Comparison of ENCODE assay signal across 8 cellular contexts in the genomic region with DNA sequence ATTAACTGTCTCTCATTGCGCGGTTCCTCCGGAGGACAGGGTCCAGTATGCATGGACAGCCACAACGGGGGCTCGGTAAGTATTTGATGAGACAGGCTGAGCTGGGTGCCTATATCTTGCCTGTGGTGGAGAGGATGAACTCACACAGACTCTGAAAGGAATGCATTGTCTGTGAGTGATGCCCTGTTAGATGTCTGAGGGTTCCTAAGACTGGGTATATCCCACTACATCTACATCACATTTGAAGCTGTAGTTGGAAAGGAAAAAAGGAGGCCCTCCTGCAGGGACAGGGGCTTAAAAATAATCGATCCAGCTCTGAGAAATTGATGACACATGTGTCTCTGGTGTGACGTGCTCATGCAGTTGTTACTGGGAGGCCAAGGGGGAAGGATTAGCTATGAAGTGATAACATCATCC. TPM values are rescaled to one million over a fixed set of nuclear protein-coding genes. Genes with fewer than 3 reads are reported as not detected.
DNase-seq lines count a peak whose midpoint lies in the region; ATAC-seq and TF ChIP-seq lines count a peak whose summit lies in the region.

No MANE protein-coding gene starts in this region.

- H3K36me3 Mint-ChIP-seq in activated naive CD8-positive, alpha-beta T cell, result peaks cover under 1% of the 10 kb centered on the region
- no peaks in the 10 kb centered on the region for H3K36me3 Mint-ChIP-seq in mesothelial cell of epicardium

- H3K9me3 Mint-ChIP-seq in activated naive CD8-positive, alpha-beta T cell (ENCODE audit: low read depth), result no peaks in the 10 kb centered on the region
- no peaks in the 10 kb centered on the region for H3K9me3 Mint-ChIP-seq in mesothelial cell of epicardium

- no peak overlapping the region for H3K9ac ChIP-seq in HUES6 (ENCODE audit: low read length)

- peaks cover 59% of the 10 kb centered on the region for H3K4me1 Mint-ChIP-seq in activated naive CD8-positive, alpha-beta T cell (ENCODE audit: low read depth)
- H3K4me1 Mint-ChIP-seq in mesothelial cell of epicardium, result peaks cover 41% of the 10 kb centered on the region

- peak overlapping the region; percentile 7; the same call in 1 of the 2 replicates for H3K4me3 ChIP-seq in HUES6 (ENCODE audit: low read depth, low read length)

- peak overlapping the region; percentile 90 for H3K4me3 Mint-ChIP-seq in activated naive CD8-positive, alpha-beta T cell
- peak overlapping the region; percentile 75 for H3K4me3 Mint-ChIP-seq in mesothelial cell of epicardium

- H3K27ac Mint-ChIP-seq in activated naive CD8-positive, alpha-beta T cell, result peak overlapping the region; percentile 88
- no peak overlapping the region for H3K27ac Mint-ChIP-seq in mesothelial cell of epicardium

- H3K9me3 ChIP-seq in HUES6 (ENCODE audit: control insufficient read depth, insufficient read depth, low read depth, low read length), result no peaks in the 10 kb centered on the region

- no peak overlapping the region for H3K27ac ChIP-seq in HUES6 (ENCODE audit: low read depth, low read length)

- H3K27me3 Mint-ChIP-seq in activated naive CD8-positive, alpha-beta T cell, result no peaks in the 10 kb centered on the region
- H3K27me3 Mint-ChIP-seq in mesothelial cell of epicardium (ENCODE audit: low read depth), result no peaks in the 10 kb centered on the region

- peaks cover 17% of the 10 kb centered on the region for H3K27me3 ChIP-seq in HUES6 (ENCODE audit: control insufficient read depth, insufficient read depth, low read length)

- H3K4me1 ChIP-seq in HUES6 (ENCODE audit: control insufficient read depth, insufficient read depth, low read length), result peaks cover 14% of the 10 kb centered on the region

- peaks cover under 1% of the 10 kb centered on the region; the same call in 1 of the 2 replicates for H3K36me3 ChIP-seq in HUES6 (ENCODE audit: control insufficient read depth, insufficient read depth, low read length)

- DNase-seq in AG20443 (ENCODE audit: low spot score), result peak; percentile 49
- DNase-seq in mesothelial cell of epicardium (ENCODE audit: low spot score in 2 of 2, unreplicated experiment in 2 of 2), result no peak
- no peak for DNase-seq in inferior parietal cortex (ENCODE audit: extremely low spot score)
- DNase-seq in activated CD4-positive, CD25-positive, alpha-beta regulatory T cell treated with anti-CD3 and anti-CD28 coated beads, Interleukin-2, amount 50 U/mL, for 72 hours, result no peak

- ATAC-seq in HG02840 (IDR thresholded peaks at IDR 0.05; ENCODE audit: low FRiP score, unreplicated experiment), result no peak
- ATAC-seq in HG02642 (IDR thresholded peaks at IDR 0.05; ENCODE audit: poor library complexity, unreplicated experiment), result no peak

- no peak for TF ChIP-seq CTCF in mesothelial cell of epicardium (IDR thresholded peaks at IDR 0.05; ENCODE audit: unreplicated experiment)

RNA-seq across cellular contexts. Expression of gene ADARB1, which starts 1.9 kb away (rescaled TPM):
- total RNA-seq in mesothelial cell of epicardium, result 22.7 to 27.9 TPM (median 26.5 TPM) in 3 replicates
